1 cellular context compared by ENCODE assay signal in the genomic region with DNA sequence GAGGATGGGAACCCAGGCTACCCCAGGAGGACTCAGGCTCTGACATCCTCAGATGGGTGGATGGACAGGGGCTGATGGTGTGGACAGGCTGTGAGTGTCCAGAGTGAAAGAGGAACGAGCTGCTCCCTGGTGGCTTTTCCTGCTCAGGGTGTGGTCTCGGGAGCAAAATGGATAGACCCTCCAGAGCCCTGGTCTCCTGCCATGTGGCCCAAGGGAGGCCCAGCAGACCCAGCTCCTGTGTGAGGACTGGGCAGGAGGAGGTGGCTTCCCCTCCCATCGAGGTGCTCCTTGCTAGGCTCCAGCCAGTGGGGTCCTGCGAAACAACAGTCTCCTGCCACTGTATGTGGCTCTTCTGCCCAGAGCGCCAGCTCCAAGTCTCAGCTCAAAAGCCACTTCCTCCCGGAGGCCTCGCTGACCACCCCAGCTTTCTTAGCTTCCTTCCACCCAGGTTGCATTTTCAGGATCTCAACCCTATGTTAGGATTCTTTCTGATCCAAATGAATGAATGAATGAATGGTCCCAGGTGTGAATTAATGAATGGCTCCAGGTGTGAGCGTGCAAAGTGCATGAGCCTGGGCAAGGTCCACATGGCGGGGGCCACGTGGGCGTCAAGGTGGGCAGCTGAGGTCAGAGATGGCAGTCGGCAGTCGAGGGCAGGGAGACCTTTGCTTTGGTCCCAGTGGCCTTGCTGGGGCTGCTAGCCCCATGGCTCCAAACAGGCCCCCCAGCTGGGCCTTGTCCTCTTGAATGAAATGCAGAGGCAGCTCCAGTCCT.
TF ChIP-seq lines count a peak whose summit lies in the region.

No MANE protein-coding gene starts in this region.

TF ChIP-seq in IMR-90, 13 proteins besides CTCF, POLR2A, EP300 and RAD21:
- TF ChIP-seq MXI1 (IDR thresholded peaks at IDR 0.05; ENCODE audit: borderline replicate concordance, low read depth, low read length) (no peak), BHLHE40 (IDR thresholded peaks at IDR 0.05; ENCODE audit: low read depth, low read length) (no peak), RCOR1 (IDR thresholded peaks at IDR 0.05; ENCODE audit: insufficient replicate concordance, low read length) (no peak), RFX5 (IDR thresholded peaks at IDR 0.05; ENCODE audit: low read depth, low read length) (no peak), NFE2L2 (IDR thresholded peaks at IDR 0.05; ENCODE audit: low read depth, low read length) (no peak), SMC3 (IDR thresholded peaks at IDR 0.05; ENCODE audit: low read depth, low read length) (no peak), FOS (IDR thresholded peaks at IDR 0.05; ENCODE audit: low read depth, low read length) (no peak), MAFK (IDR thresholded peaks at IDR 0.05; ENCODE audit: low read depth, low read length) (no peak), MAZ (IDR thresholded peaks at IDR 0.05; ENCODE audit: borderline replicate concordance, low read depth, low read length) (no peak)
- TF ChIP-seq, protein P1, sequence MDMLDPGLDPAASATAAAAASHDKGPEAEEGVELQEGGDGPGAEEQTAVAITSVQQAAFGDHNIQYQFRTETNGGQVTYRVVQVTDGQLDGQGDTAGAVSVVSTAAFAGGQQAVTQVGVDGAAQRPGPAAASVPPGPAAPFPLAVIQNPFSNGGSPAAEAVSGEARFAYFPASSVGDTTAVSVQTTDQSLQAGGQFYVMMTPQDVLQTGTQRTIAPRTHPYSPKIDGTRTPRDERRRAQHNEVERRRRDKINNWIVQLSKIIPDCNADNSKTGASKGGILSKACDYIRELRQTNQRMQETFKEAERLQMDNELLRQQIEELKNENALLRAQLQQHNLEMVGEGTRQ (IDR thresholded peaks at IDR 0.05; ENCODE audit: low read depth, low read length), result no peak
